8 cellular contexts compared by ENCODE assay signal in the genomic region with DNA sequence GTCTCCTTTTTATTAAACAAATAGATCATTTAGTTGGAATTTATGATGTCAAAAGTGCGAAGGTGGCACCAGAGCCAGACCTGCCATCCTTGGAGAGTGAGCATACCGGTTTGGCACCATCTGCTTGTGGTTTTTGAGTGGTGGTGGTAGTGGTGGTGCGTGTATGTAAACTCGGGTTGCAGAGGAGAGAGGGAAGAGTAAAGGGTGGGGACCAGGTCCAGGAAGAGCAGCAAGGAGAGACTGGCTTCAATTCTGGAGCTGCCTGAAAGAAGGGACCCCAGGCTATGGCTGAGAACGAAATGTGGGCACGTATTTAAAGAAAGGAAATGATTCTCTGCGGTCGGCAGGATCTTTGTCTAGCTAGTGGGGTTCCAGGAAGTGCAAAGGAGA. TPM values are rescaled to one million over a fixed set of nuclear protein-coding genes. Genes with fewer than 3 reads are reported as not detected.
DNase-seq lines count a peak whose midpoint lies in the region; ATAC-seq and TF ChIP-seq lines count a peak whose summit lies in the region.

No MANE protein-coding gene starts in this region.

- peak overlapping the region; percentile 72 for H3K4me2 ChIP-seq in neural cell (ENCODE audit: low read length)

- H3K79me2 ChIP-seq in neural cell (replicated peaks; ENCODE audit: insufficient read depth, low read length): no peaks in the 10 kb centered on the region

- TF ChIP-seq CTCF in body of pancreas (IDR thresholded peaks at IDR 0.05): peak in 1 of 7 experiments; percentile 6
- peak; percentile 11 for TF ChIP-seq CTCF in neural cell (IDR thresholded peaks at IDR 0.05; ENCODE audit: poor library complexity, severe bottlenecking)
- no peak for TF ChIP-seq CTCF in GM10266 (IDR thresholded peaks at IDR 0.05; ENCODE audit: control insufficient read depth, insufficient read depth, low read depth, missing control alignments)

- H3K9ac ChIP-seq in neural cell (ENCODE audit: low read length): peak overlapping the region; percentile 76

- intact Hi-C loops in body of pancreas (cut with DNase I): no loop called here

- ATAC-seq in body of pancreas (peak; percentile 55), GM21515 (IDR thresholded peaks at IDR 0.05; ENCODE audit: unreplicated experiment) (no peak)

- no peak for TF ChIP-seq EP300 in neural cell (conservative IDR thresholded peaks at IDR 0.05; ENCODE audit: poor library complexity, severe bottlenecking)

- H3K27me3 ChIP-seq in body of pancreas (no peaks in the 10 kb centered on the region), neural cell (ENCODE audit: insufficient read depth, low read depth, low read length) (peaks cover 34% of the 10 kb centered on the region)

- TF ChIP-seq RAD21 in neural cell (conservative IDR thresholded peaks at IDR 0.05): no peak

- DNase-seq in Daoy (ENCODE audit: low read depth): peak; percentile 24
- peak; percentile 72 for DNase-seq in NCI-H2107 (lab: John Stamatoyannopoulos, UW)
- DNase-seq in body of pancreas: peak; percentile 41 to 62 (median 58)
- DNase-seq in GM10266 (ENCODE audit: extremely low spot score): no peak
- no peak for DNase-seq in foreskin melanocyte
- no peak for DNase-seq in cortex of kidney (lab: John Stamatoyannopoulos, UW)

- H3K4me1 ChIP-seq in body of pancreas: peaks cover 15% of the 10 kb centered on the region

- TF ChIP-seq POLR2A in body of pancreas (IDR thresholded peaks at IDR 0.05): peak in 2 of 3 donors; percentile 52 to 58

- H4K20me1 ChIP-seq in neural cell (ENCODE audit: insufficient read depth): no peaks in the 10 kb centered on the region

- no peaks in the 10 kb centered on the region for H3K9me2 ChIP-seq in neural cell (ENCODE audit: insufficient read depth, low read length)

- H3K9me3 ChIP-seq in body of pancreas (no peaks in the 10 kb centered on the region), neural cell (ENCODE audit: low read length) (no peaks in the 10 kb centered on the region)

- 0 to 1% methylated on average over 8 of the region's 8 CpGs for WGBS in body of pancreas, 2 donors

- peak overlapping the region; percentile 95 for H2AFZ ChIP-seq in neural cell (ENCODE audit: low read depth, low read length)

- peak overlapping the region; percentile 39 to 51 for H3K4me3 ChIP-seq in body of pancreas
- H3K4me3 ChIP-seq in neural cell (ENCODE audit: low read length): peak overlapping the region; percentile 88

- H3F3A ChIP-seq in neural cell (ENCODE audit: insufficient read depth, low read length, poor library complexity, severe bottlenecking): no peaks in the 10 kb centered on the region

- no peaks in the 10 kb centered on the region for H3K36me3 ChIP-seq in body of pancreas (replicated peaks in 1 of 2; ENCODE audit: insufficient read depth in 1 of 2, low read depth in 2 of 2)
- no peaks in the 10 kb centered on the region for H3K36me3 ChIP-seq in neural cell (ENCODE audit: insufficient read depth, low read length)

- H3K27ac ChIP-seq in body of pancreas: peak overlapping the region in 3 of 4 donors; percentile 51 to 65 (median 61)
- H3K27ac ChIP-seq in neural cell (ENCODE audit: low read length): peak overlapping the region; percentile 62

TF ChIP-seq in neural cell, 6 proteins besides CTCF, POLR2A, EP300 and RAD21:
- TF ChIP-seq POLR2AphosphoS5 (IDR thresholded peaks at IDR 0.05) (peak; percentile 38), SMC3 (conservative IDR thresholded peaks at IDR 0.05; ENCODE audit: poor library complexity) (no peak)

RNA-seq across cellular contexts. Expression of a gene that starts 0.5 kb away (rescaled TPM):
- 1.3 and 2.0 TPM in 2 replicates for total RNA-seq in Daoy (2014; rRNA removed; shearing (Covaris generic))
- 10 to 100 TPM in 1 of 2 donors, 1 to 10 TPM in 1; 9.1 to 12.5 TPM for total RNA-seq in body of pancreas
- 29.8 and 30.4 TPM in 2 replicates for polyA plus RNA-seq in neural cell
- polyA minus RNA-seq in neural cell: 10.5 and 11.7 TPM in 2 replicates

Comparison
In these comparisons a context has a peak if more than half of its experiments do, and no peak if none do; other contexts are left out.
1. DNase-seq: peak in Daoy (single experiment), NCI-H2107 (single experiment) and body of pancreas (4 of 4); none in GM10266 (single experiment), foreskin melanocyte (single experiment) and cortex of kidney (single experiment).